ENCODE assay signal across 1 cellular context in the genomic region with DNA sequence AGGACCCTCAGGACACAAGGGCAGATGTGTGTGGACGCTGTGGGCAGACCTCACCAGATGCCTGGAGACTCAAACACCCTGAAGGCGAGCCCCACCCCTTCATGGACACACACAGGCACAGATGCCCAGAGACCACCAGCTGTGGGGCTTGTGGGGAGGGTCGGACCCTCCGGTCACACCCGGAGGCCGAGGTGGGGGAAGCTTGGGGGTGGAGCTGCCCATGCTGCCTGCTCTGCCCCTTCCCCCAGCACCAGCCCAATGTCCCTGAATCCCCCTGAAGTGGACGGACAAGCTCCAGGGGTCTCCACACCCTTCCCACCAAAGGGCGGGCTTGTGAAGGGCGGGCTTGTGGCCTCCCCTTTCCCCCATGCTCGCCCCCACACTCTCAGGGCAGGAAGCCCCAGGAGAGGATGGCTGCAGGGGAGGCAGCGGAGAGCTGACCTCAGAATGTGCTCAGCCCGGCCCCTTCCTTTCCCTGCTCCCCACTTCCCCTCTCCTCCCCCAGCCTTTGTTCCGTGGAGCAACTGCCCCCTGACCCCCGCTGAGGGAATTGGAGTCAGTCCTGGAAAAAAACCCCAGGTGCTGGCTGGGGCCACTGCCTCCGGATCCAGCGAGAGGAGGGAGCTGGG.
TF ChIP-seq lines count a peak whose summit lies in the region.

No MANE protein-coding gene starts in this region.

TF ChIP-seq in WTC11, 78 proteins besides CTCF, POLR2A, EP300 and RAD21 (continued from another document):
- TF ChIP-seq, protein P1, sequence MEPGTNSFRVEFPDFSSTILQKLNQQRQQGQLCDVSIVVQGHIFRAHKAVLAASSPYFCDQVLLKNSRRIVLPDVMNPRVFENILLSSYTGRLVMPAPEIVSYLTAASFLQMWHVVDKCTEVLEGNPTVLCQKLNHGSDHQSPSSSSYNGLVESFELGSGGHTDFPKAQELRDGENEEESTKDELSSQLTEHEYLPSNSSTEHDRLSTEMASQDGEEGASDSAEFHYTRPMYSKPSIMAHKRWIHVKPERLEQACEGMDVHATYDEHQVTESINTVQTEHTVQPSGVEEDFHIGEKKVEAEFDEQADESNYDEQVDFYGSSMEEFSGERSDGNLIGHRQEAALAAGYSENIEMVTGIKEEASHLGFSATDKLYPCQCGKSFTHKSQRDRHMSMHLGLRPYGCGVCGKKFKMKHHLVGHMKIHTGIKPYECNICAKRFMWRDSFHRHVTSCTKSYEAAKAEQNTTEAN (CRISPR knock-in tag; IDR thresholded peaks at IDR 0.05) = peak; percentile 84
- 0 out of 2 replicates have a peak, but pooled peaks have one; percentile 18 for TF ChIP-seq SMAD3 (CRISPR knock-in tag; IDR thresholded peaks at IDR 0.05; ENCODE audit: borderline replicate concordance)
- 0 out of 2 replicates have a peak, but pooled peaks have one; percentile 57 for TF ChIP-seq CREM (CRISPR knock-in tag; IDR thresholded peaks at IDR 0.05)
- TF ChIP-seq, protein P2, sequence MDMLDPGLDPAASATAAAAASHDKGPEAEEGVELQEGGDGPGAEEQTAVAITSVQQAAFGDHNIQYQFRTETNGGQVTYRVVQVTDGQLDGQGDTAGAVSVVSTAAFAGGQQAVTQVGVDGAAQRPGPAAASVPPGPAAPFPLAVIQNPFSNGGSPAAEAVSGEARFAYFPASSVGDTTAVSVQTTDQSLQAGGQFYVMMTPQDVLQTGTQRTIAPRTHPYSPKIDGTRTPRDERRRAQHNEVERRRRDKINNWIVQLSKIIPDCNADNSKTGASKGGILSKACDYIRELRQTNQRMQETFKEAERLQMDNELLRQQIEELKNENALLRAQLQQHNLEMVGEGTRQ (CRISPR knock-in tag; IDR thresholded peaks at IDR 0.05) = 0 out of 2 replicates have a peak, but pooled peaks have one; percentile 12
- TF ChIP-seq, protein P3, sequence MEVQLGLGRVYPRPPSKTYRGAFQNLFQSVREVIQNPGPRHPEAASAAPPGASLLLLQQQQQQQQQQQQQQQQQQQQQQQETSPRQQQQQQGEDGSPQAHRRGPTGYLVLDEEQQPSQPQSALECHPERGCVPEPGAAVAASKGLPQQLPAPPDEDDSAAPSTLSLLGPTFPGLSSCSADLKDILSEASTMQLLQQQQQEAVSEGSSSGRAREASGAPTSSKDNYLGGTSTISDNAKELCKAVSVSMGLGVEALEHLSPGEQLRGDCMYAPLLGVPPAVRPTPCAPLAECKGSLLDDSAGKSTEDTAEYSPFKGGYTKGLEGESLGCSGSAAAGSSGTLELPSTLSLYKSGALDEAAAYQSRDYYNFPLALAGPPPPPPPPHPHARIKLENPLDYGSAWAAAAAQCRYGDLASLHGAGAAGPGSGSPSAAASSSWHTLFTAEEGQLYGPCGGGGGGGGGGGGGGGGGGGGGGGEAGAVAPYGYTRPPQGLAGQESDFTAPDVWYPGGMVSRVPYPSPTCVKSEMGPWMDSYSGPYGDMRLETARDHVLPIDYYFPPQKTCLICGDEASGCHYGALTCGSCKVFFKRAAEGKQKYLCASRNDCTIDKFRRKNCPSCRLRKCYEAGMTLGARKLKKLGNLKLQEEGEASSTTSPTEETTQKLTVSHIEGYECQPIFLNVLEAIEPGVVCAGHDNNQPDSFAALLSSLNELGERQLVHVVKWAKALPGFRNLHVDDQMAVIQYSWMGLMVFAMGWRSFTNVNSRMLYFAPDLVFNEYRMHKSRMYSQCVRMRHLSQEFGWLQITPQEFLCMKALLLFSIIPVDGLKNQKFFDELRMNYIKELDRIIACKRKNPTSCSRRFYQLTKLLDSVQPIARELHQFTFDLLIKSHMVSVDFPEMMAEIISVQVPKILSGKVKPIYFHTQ (CRISPR knock-in tag; IDR thresholded peaks at IDR 0.05) = no peak
- TF ChIP-seq TEAD1 (CRISPR knock-in tag; IDR thresholded peaks at IDR 0.05) = peak; percentile 18; the same call in 1 of the 2 replicates
- TF ChIP-seq, protein P4, sequence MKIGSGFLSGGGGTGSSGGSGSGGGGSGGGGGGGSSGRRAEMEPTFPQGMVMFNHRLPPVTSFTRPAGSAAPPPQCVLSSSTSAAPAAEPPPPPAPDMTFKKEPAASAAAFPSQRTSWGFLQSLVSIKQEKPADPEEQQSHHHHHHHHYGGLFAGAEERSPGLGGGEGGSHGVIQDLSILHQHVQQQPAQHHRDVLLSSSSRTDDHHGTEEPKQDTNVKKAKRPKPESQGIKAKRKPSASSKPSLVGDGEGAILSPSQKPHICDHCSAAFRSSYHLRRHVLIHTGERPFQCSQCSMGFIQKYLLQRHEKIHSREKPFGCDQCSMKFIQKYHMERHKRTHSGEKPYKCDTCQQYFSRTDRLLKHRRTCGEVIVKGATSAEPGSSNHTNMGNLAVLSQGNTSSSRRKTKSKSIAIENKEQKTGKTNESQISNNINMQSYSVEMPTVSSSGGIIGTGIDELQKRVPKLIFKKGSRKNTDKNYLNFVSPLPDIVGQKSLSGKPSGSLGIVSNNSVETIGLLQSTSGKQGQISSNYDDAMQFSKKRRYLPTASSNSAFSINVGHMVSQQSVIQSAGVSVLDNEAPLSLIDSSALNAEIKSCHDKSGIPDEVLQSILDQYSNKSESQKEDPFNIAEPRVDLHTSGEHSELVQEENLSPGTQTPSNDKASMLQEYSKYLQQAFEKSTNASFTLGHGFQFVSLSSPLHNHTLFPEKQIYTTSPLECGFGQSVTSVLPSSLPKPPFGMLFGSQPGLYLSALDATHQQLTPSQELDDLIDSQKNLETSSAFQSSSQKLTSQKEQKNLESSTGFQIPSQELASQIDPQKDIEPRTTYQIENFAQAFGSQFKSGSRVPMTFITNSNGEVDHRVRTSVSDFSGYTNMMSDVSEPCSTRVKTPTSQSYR (CRISPR knock-in tag; IDR thresholded peaks at IDR 0.05) = peak; percentile 36
- TF ChIP-seq, protein P5, sequence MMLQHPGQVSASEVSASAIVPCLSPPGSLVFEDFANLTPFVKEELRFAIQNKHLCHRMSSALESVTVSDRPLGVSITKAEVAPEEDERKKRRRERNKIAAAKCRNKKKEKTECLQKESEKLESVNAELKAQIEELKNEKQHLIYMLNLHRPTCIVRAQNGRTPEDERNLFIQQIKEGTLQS (CRISPR knock-in tag; conservative IDR thresholded peaks at IDR 0.05) = no peak
